1 cellular context compared by ENCODE assay signal in the genomic region with DNA sequence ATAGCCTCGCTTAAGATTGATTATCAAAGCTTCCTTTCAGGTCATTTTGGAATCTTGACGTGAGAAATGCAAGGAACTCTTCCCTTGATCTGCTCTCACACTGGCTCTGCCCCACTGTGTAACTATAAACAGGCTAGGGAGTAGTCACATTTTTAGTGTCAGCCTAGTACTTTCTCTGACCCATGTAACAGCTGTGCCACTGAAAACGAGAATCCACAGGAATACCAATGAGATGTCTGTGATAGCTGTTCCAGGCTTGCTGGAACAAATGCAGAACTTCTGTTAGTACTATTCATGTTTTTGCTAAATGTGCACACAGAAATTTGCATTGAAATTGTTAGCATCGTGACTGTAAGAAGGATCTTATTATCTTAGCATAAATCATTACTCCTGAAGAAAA.
TF ChIP-seq lines count a peak whose summit lies in the region.

No MANE protein-coding gene starts in this region.

TF ChIP-seq in SK-N-SH treated with all-trans-retinoic acid at 6 μM for 48 hours, 23 proteins besides CTCF, POLR2A, EP300 and RAD21 (continued from another document):
- TF ChIP-seq, protein P1, sequence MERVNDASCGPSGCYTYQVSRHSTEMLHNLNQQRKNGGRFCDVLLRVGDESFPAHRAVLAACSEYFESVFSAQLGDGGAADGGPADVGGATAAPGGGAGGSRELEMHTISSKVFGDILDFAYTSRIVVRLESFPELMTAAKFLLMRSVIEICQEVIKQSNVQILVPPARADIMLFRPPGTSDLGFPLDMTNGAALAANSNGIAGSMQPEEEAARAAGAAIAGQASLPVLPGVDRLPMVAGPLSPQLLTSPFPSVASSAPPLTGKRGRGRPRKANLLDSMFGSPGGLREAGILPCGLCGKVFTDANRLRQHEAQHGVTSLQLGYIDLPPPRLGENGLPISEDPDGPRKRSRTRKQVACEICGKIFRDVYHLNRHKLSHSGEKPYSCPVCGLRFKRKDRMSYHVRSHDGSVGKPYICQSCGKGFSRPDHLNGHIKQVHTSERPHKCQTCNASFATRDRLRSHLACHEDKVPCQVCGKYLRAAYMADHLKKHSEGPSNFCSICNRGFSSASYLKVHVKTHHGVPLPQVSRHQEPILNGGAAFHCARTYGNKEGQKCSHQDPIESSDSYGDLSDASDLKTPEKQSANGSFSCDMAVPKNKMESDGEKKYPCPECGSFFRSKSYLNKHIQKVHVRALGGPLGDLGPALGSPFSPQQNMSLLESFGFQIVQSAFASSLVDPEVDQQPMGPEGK (CRISPR knock-in tag; IDR thresholded peaks at IDR 0.05; ENCODE audit: borderline replicate concordance), result no peak
- TF ChIP-seq ZFP30 (CRISPR knock-in tag; IDR thresholded peaks at IDR 0.05) (no peak), ZNF70 (CRISPR knock-in tag; IDR thresholded peaks at IDR 0.05) (no peak), BACH2 (CRISPR knock-in tag; IDR thresholded peaks at IDR 0.05; ENCODE audit: borderline replicate concordance) (no peak), ZC3H10 (CRISPR knock-in tag; IDR thresholded peaks at IDR 0.05) (no peak), ZNF8 (CRISPR knock-in tag; IDR thresholded peaks at IDR 0.05) (no peak), ARNTL (CRISPR knock-in tag; IDR thresholded peaks at IDR 0.05; ENCODE audit: borderline replicate concordance, low read depth) (no peak)
- TF ChIP-seq, protein P2, sequence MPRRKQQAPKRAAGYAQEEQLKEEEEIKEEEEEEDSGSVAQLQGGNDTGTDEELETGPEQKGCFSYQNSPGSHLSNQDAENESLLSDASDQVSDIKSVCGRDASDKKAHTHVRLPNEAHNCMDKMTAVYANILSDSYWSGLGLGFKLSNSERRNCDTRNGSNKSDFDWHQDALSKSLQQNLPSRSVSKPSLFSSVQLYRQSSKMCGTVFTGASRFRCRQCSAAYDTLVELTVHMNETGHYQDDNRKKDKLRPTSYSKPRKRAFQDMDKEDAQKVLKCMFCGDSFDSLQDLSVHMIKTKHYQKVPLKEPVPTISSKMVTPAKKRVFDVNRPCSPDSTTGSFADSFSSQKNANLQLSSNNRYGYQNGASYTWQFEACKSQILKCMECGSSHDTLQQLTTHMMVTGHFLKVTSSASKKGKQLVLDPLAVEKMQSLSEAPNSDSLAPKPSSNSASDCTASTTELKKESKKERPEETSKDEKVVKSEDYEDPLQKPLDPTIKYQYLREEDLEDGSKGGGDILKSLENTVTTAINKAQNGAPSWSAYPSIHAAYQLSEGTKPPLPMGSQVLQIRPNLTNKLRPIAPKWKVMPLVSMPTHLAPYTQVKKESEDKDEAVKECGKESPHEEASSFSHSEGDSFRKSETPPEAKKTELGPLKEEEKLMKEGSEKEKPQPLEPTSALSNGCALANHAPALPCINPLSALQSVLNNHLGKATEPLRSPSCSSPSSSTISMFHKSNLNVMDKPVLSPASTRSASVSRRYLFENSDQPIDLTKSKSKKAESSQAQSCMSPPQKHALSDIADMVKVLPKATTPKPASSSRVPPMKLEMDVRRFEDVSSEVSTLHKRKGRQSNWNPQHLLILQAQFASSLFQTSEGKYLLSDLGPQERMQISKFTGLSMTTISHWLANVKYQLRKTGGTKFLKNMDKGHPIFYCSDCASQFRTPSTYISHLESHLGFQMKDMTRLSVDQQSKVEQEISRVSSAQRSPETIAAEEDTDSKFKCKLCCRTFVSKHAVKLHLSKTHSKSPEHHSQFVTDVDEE (CRISPR knock-in tag; IDR thresholded peaks at IDR 0.05), result no peak
